ENCODE assay signal across 8 cellular contexts in genomic region chr16:69754469-69755310, GRCh38. TPM values are rescaled to one million over a fixed set of nuclear protein-coding genes. Genes with fewer than 3 reads are reported as not detected.
DNase-seq lines count a peak whose midpoint lies in the region; TF ChIP-seq lines count a peak whose summit lies in the region.

TSS of gene NOB1 (minus strand) at chr16:69754926. CDS start at chr16:69754910, 16 bp downstream.

- H2BK15ac ChIP-seq in H9 (ENCODE audit: low read depth, low read length), result no peak within 1 kb of the TSS

- H3K14ac ChIP-seq in H9 (ENCODE audit: insufficient read depth, low read length), result peak within 1 kb of the TSS; percentile 92

- peak within 1 kb of the TSS; percentile 93 for H3K4me2 ChIP-seq in H9 (ENCODE audit: insufficient read depth, insufficient read length, low read length)

- H2BK12ac ChIP-seq in H9 (ENCODE audit: insufficient read length, low read depth, low read length), result no peak within 1 kb of the TSS

- no peak within 1 kb of the TSS for H2AFZ ChIP-seq in H9 (ENCODE audit: low read length)

- no peak within 1 kb of the TSS for H4K91ac ChIP-seq in H9 (ENCODE audit: insufficient read length, low read depth, low read length)

- peak within 1 kb of the TSS; percentile 15 for H4K5ac ChIP-seq in H9 (ENCODE audit: insufficient read length, low read depth, low read length)

- H3K4me1 ChIP-seq in H9 (ENCODE audit: insufficient read depth, low read length), result no peaks in the 10 kb centered on the region; the same call in 1 of the 2 replicates
- peaks cover 4% of the 10 kb centered on the region for H3K4me1 ChIP-seq in stomach smooth muscle (ENCODE audit: control insufficient read depth, insufficient read depth, low read length)

- H4K20me1 ChIP-seq in H9 (ENCODE audit: control insufficient read depth, insufficient read depth, insufficient read length), result no peaks in the 10 kb centered on the region

- H3K9me3 Mint-ChIP-seq in H9, result no peaks in the 10 kb centered on the region; a peak in 1 of 5 replicates
- no peaks in the 10 kb centered on the region for H3K9me3 Mint-ChIP-seq in neural crest cell

- peaks cover 7 to 8% of the 10 kb centered on the region in 2 experiments for H3K4me1 Mint-ChIP-seq in H9
- H3K4me1 Mint-ChIP-seq in neural crest cell, result peaks cover 19% of the 10 kb centered on the region

- peak within 1 kb of the TSS; percentile 73 for H3K18ac ChIP-seq in H9 (ENCODE audit: insufficient read length, low read depth, low read length)

- no CpG with 5 or more reads among the region's 58 CpGs for WGBS in H9 (ENCODE audit: extremely low coverage, insufficient read length, low lambda C conversion rate)

- H3T11ph ChIP-seq in H9 (ENCODE audit: low read length), result no peak within 1 kb of the TSS

- TF ChIP-seq CTCF in H9 (conservative IDR thresholded peaks at IDR 0.05) (peak; percentile 98), fibroblast of villous mesenchyme (IDR thresholded peaks at IDR 0.05; ENCODE audit: insufficient read depth, low read depth, low read length) (peak; percentile 97), neural crest cell (conservative IDR thresholded peaks at IDR 0.05) (peak; percentile 97)

- no peaks in the 10 kb centered on the region for H3K79me1 ChIP-seq in H9 (ENCODE audit: insufficient read depth, low read depth, low read length, poor library complexity, severe bottlenecking)

- H3K4me3 ChIP-seq in MG63, result peak within 1 kb of the TSS; percentile 97
- peak within 1 kb of the TSS; percentile 91 for H3K4me3 ChIP-seq in fibroblast of villous mesenchyme (ENCODE audit: low read depth, low read length)
- H3K4me3 ChIP-seq in stomach smooth muscle (ENCODE audit: low read length in 2 of 2), result peak within 1 kb of the TSS; percentile 69 to 99

- DNase-seq in GDM1 (lab: John Stamatoyannopoulos, UW) (peak; percentile 89), H9 (peak; percentile 99), MG63 (peak; percentile 88), SHP77 treated with DMSO at 0.1 percent for 48 hours (lab: John Stamatoyannopoulos, UW) (peak; percentile 96), activated gamma-delta T cell (lab: John Stamatoyannopoulos, UW) (peak; percentile 99), fibroblast of villous mesenchyme (ENCODE audit: low read depth) (peak; percentile 97), neural crest cell (ENCODE audit: low read depth, low spot score) (peak; percentile 96)

- H3K27ac Mint-ChIP-seq in H9 (peak within 1 kb of the TSS; percentile 97 to 100 (median 99)), neural crest cell (ENCODE audit: unreplicated experiment) (peak within 1 kb of the TSS; percentile 99)

- H3K36me3 Mint-ChIP-seq in H9 (ENCODE audit: insufficient read depth in 1 of 3, low read depth in 3 of 3), result peaks cover 17 to 40% (median 33%) of the 10 kb centered on the region in 3 experiments
- H3K36me3 Mint-ChIP-seq in neural crest cell (ENCODE audit: low read depth), result peaks cover 6% of the 10 kb centered on the region

- no peak within 1 kb of the TSS for H2BK5ac ChIP-seq in H9 (ENCODE audit: insufficient read length, low read length)

- peak within 1 kb of the TSS; percentile 92 for H3K9ac ChIP-seq in H9 (ENCODE audit: extremely low read depth, insufficient read length, low read length)
- peak within 1 kb of the TSS; percentile 76 to 92 for H3K9ac ChIP-seq in stomach smooth muscle (ENCODE audit: low read length in 2 of 2)

- H2BK20ac ChIP-seq in H9 (ENCODE audit: low read depth, low read length, poor library complexity, severe bottlenecking), result no peak within 1 kb of the TSS

- peak within 1 kb of the TSS; percentile 17 for H4K8ac ChIP-seq in H9 (replicated peaks; ENCODE audit: insufficient read length, low read depth, low read length)

- no peak within 1 kb of the TSS for H3K56ac ChIP-seq in H9 (ENCODE audit: insufficient read length, low read depth, low read length)

- H3K27ac ChIP-seq in H9 (ENCODE audit: insufficient read length, low read depth, low read length) (no peak within 1 kb of the TSS), stomach smooth muscle (ENCODE audit: low read length) (peak within 1 kb of the TSS; percentile 37)

- H3K79me2 ChIP-seq in H9 (ENCODE audit: insufficient read depth, low read length), result peaks cover 15% of the 10 kb centered on the region; the same call in 1 of the 2 replicates

- peaks cover 25% of the 10 kb centered on the region for H3K36me3 ChIP-seq in MG63
- H3K36me3 ChIP-seq in stomach smooth muscle (ENCODE audit: control insufficient read depth in 2 of 2, insufficient read depth in 2 of 2, low read length in 2 of 2), result peaks cover 7 to 13% of the 10 kb centered on the region in 2 donors

- H2BK120ac ChIP-seq in H9 (ENCODE audit: low read depth, low read length, poor library complexity, severe bottlenecking), result no peak within 1 kb of the TSS

- H3K9me3 ChIP-seq in H9 (ENCODE audit: control insufficient read depth, low read depth, low read length) (no peaks in the 10 kb centered on the region), MG63 (no peaks in the 10 kb centered on the region), stomach smooth muscle (ENCODE audit: control insufficient read depth in 2 of 2, low read length in 2 of 2) (no peaks in the 10 kb centered on the region)

- H3K27me3 Mint-ChIP-seq in H9 (ENCODE audit: low read depth) (peaks cover 10% of the 10 kb centered on the region), neural crest cell (ENCODE audit: low read depth) (peaks cover 22% of the 10 kb centered on the region)

- no peak within 1 kb of the TSS for H2AK5ac ChIP-seq in H9 (ENCODE audit: insufficient read length, low read length)

- H3K4ac ChIP-seq in H9 (ENCODE audit: low read depth, low read length), result no peak within 1 kb of the TSS

- no peak within 1 kb of the TSS for H3K23ac ChIP-seq in H9 (ENCODE audit: insufficient read length, low read depth, low read length)

- H3K27me3 ChIP-seq in H9 (ENCODE audit: insufficient read depth, low read length) (no peaks in the 10 kb centered on the region), MG63 (no peaks in the 10 kb centered on the region), stomach smooth muscle (ENCODE audit: control insufficient read depth in 1 of 2, insufficient read depth in 2 of 2, low read length in 2 of 2) (no peaks in the 10 kb centered on the region)

- no peaks in the 10 kb centered on the region for H3K23me2 ChIP-seq in H9 (ENCODE audit: insufficient read length, low read depth, low read length, poor library complexity, severe bottlenecking)

- H3K4me3 Mint-ChIP-seq in H9 (peak within 1 kb of the TSS; percentile 98 to 100), neural crest cell (peak within 1 kb of the TSS; percentile 100)

RNA-seq across cellular contexts. Expression of gene NOB1, which starts in this region (rescaled TPM):
- 98.7 and 101 TPM in 2 replicates for total RNA-seq in H9 (2021)
- total RNA-seq in MG63 (2014; rRNA removed; shearing (Covaris generic); ENCODE audit: low replicate concordance), result 52.8 and 79.0 TPM in 2 replicates
- 22.0 and 23.8 TPM in 2 replicates for total RNA-seq in fibroblast of villous mesenchyme
- total RNA-seq in neural crest cell, result 60.1 and 62.3 TPM in 2 replicates
